9 cellular contexts compared by ENCODE assay signal in genomic region chr5:124599048-124599973, GRCh38.
A peak's percentile ranks its signal among the peaks of the same experiment; 100 is the strongest.
DNase-seq lines count a peak whose midpoint lies in the region; ATAC-seq and TF ChIP-seq lines count a peak whose summit lies in the region.
"Had no signal": no experiment of that assay in that cellular context is flagged by ENCODE, and none has a peak within 500 bp of the region (broad histone marks: within the 10 kb centered on the region; RNA-seq: fewer than 3 reads in every experiment).

No MANE protein-coding gene starts in this region.

- DNase-seq in A172 (ENCODE audit: low spot score) = peak; percentile 65
- DNase-seq in NCI-H2081 treated with DMSO at 0.1 percent for 48 hours (lab: John Stamatoyannopoulos, UW) = peak; percentile 79
- peak in 1 of 2 donors; percentile 59 for DNase-seq in breast epithelium (ENCODE audit: low spot score in 2 of 2)
- peak in 2 of 3 donors; percentile 30 to 68 for DNase-seq in right lobe of liver
- DNase-seq in activated CD4-positive, alpha-beta T cell treated with anti-CD3 and anti-CD28 coated beads for 1 hour = no peak
- DNase-seq in iPS-NIHi11 (ENCODE audit: low spot score) = no peak
- no peak for DNase-seq in NCI-H345 (lab: John Stamatoyannopoulos, UW)
- DNase-seq: activated naive CD8-positive, alpha-beta T cell treated with anti-CD3 and anti-CD28 coated beads, Interleukin-2, amount 10 ng/mL, durations not matched to agents 7 days and 5 days had no signal

- H3K27ac ChIP-seq in breast epithelium = peak overlapping the region; percentile 1 to 12
- H3K27ac ChIP-seq in right lobe of liver = peak overlapping the region in 2 of 3 donors; percentile 23 to 44

- H3K36me3 ChIP-seq in breast epithelium (no peaks in the 10 kb centered on the region), right lobe of liver (no peaks in the 10 kb centered on the region)

- intact Hi-C loops in breast epithelium (cut with DNase I; ENCODE audit: low total_unique reads) (no loop called here), right lobe of liver (cut with DNase I) (no loop called here)

- H3K27me3 ChIP-seq in breast epithelium = no peaks in the 10 kb centered on the region
- no peaks in the 10 kb centered on the region for H3K27me3 ChIP-seq in right lobe of liver

- H3K9me3 ChIP-seq in breast epithelium (no peaks in the 10 kb centered on the region), right lobe of liver (no peaks in the 10 kb centered on the region)

- TF ChIP-seq POLR2A in breast epithelium (IDR thresholded peaks at IDR 0.05) (no peak), right lobe of liver (IDR thresholded peaks at IDR 0.05) (no peak)

- TF ChIP-seq CTCF in breast epithelium (IDR thresholded peaks at IDR 0.05) = no peak
- no peak for TF ChIP-seq CTCF in right lobe of liver (IDR thresholded peaks at IDR 0.05)

- WGBS in right lobe of liver (ENCODE audit: insufficient coverage, low coverage, low lambda C conversion rate, missing lambda C conversion rate) = 7% methylated on average over 9 of the region's 9 CpGs

- ATAC-seq in GM19468 (IDR thresholded peaks at IDR 0.05; ENCODE audit: extremely low read depth, unreplicated experiment) = peak; percentile 47
- peak; percentile 84 to 97 (median 94) for ATAC-seq in right lobe of liver

- H3K4me1 ChIP-seq in breast epithelium = no peaks in the 10 kb centered on the region
- H3K4me1 ChIP-seq in right lobe of liver = peaks cover 0 to 17% (median 3%) of the 10 kb centered on the region in 4 donors

- H3K4me3 ChIP-seq in breast epithelium (no peak overlapping the region), right lobe of liver (no peak overlapping the region)

Comparison
In these comparisons a context has a peak if more than half of its experiments do, and no peak if none do; other contexts are left out.
1. DNase-seq: peak in A172 (single experiment), NCI-H2081 treated with DMSO at 0.1 percent for 48 hours (single experiment) and right lobe of liver (2 of 3); none in activated CD4-positive, alpha-beta T cell treated with anti-CD3 and anti-CD28 coated beads for 1 hour (single experiment), iPS-NIHi11 (single experiment) and NCI-H345 (single experiment).